ENCODE assay signal across 8 cellular contexts in genomic region chr17:30710296-30711088, GRCh38.
DNase-seq lines count a peak whose midpoint lies in the region; ATAC-seq and TF ChIP-seq lines count a peak whose summit lies in the region.
"Not testable (repeated sequence)": the region's sequence is repeated elsewhere in the genome, so short reads cannot be mapped to it uniquely, and the experiment has no call there.

No MANE protein-coding gene starts in this region.

- not testable (repeated sequence) for H2BK20ac ChIP-seq in IMR-90 (ENCODE audit: low read depth, low read length)

- H3K79me2 ChIP-seq in neural progenitor cell (ENCODE audit: low read depth): peaks cover 83% of the 10 kb centered on the region

- not testable (repeated sequence) for H4K8ac ChIP-seq in IMR-90 (ENCODE audit: low read depth in 2 of 2, low read length in 2 of 2)

- not testable (repeated sequence) for H2BK15ac ChIP-seq in IMR-90 (ENCODE audit: low read depth, low read length)

- peak overlapping the region; percentile 70 for H2AFZ ChIP-seq in IMR-90 (replicated peaks; ENCODE audit: low read length, poor library complexity)
- H2AFZ ChIP-seq in neural progenitor cell (replicated peaks): not testable (repeated sequence)

- not testable (repeated sequence) for H3K9me3 ChIP-seq in CD4-positive, CD25-positive, alpha-beta regulatory T cell (ENCODE audit: control insufficient read depth in 2 of 2, low read length in 2 of 2); IMR-90 (ENCODE audit: control insufficient read depth, insufficient read depth, low read length); SJSA1 (replicated peaks); endodermal cell (ENCODE audit: control insufficient read depth, low read length); iPS-20b (ENCODE audit: insufficient read depth, low read depth, low read length); neural progenitor cell (ENCODE audit: low read depth); subcutaneous abdominal adipose tissue (ENCODE audit: control insufficient read depth in 5 of 5, low read length in 5 of 5)

- not testable (repeated sequence) for H4K20me1 ChIP-seq in IMR-90 (ENCODE audit: insufficient read depth, low read length)
- peaks cover 35% of the 10 kb centered on the region for H4K20me1 ChIP-seq in neural progenitor cell (ENCODE audit: low read depth)

- not testable (repeated sequence) for H3K4me3 ChIP-seq in CD4-positive, CD25-positive, alpha-beta regulatory T cell (ENCODE audit: low read depth, low read length)
- H3K4me3 ChIP-seq in IMR-90 (ENCODE audit: insufficient read depth, low read depth, low read length) (peak overlapping the region; percentile 56), SJSA1 (peak overlapping the region; percentile 51), endodermal cell (ENCODE audit: low read length) (peak overlapping the region; percentile 83), iPS-20b (ENCODE audit: low read length) (peak overlapping the region; percentile 73), neural progenitor cell (peak overlapping the region; percentile 99), subcutaneous abdominal adipose tissue (ENCODE audit: low read depth in 1 of 5, low read length in 5 of 5) (peak overlapping the region; percentile 29 to 63 (median 50))

- not testable (repeated sequence) for H3K9me3 Mint-ChIP-seq in CD4-positive, CD25-positive, alpha-beta regulatory T cell; activated naive CD8-positive, alpha-beta T cell treated with anti-CD3 and anti-CD28 coated beads, Interleukin-2, amount 50 U/mL, for 24 hours; endodermal cell; neural progenitor cell

- not testable (repeated sequence) for H3K56ac ChIP-seq in IMR-90 (ENCODE audit: extremely low read depth, insufficient read depth, low read length)

- not testable (repeated sequence) for H2AK9ac ChIP-seq in IMR-90 (replicated peaks; ENCODE audit: low read depth, low read length, poor library complexity)

- not testable (repeated sequence) for H2BK5ac ChIP-seq in IMR-90 (ENCODE audit: low read depth, low read length, poor library complexity, severe bottlenecking)

- not testable (repeated sequence) for H3K4ac ChIP-seq in IMR-90 (ENCODE audit: low read depth, low read length)

- not testable (repeated sequence) for ATAC-seq in CD4-positive, CD25-positive, alpha-beta regulatory T cell (ENCODE audit: low read depth in 2 of 2); IMR-90 (ENCODE audit: low read depth); activated naive CD8-positive, alpha-beta T cell treated with anti-CD3 and anti-CD28 coated beads, Interleukin-2, amount 50 U/mL, for 24 hours

- not testable (repeated sequence) for H3K14ac ChIP-seq in IMR-90 (replicated peaks; ENCODE audit: low read depth, low read length)

- peaks cover 57% of the 10 kb centered on the region for H3K27me3 Mint-ChIP-seq in CD4-positive, CD25-positive, alpha-beta regulatory T cell
- H3K27me3 Mint-ChIP-seq in activated naive CD8-positive, alpha-beta T cell treated with anti-CD3 and anti-CD28 coated beads, Interleukin-2, amount 50 U/mL, for 24 hours: peaks cover 27% of the 10 kb centered on the region
- peaks cover 13% of the 10 kb centered on the region for H3K27me3 Mint-ChIP-seq in endodermal cell (ENCODE audit: insufficient read depth)
- H3K27me3 Mint-ChIP-seq in neural progenitor cell (ENCODE audit: insufficient read depth, low read depth): not testable (repeated sequence)

- peak overlapping the region in 1 of 3 donors; percentile 61 for H3K27ac Mint-ChIP-seq in CD4-positive, CD25-positive, alpha-beta regulatory T cell
- not testable (repeated sequence) for H3K27ac Mint-ChIP-seq in activated naive CD8-positive, alpha-beta T cell treated with anti-CD3 and anti-CD28 coated beads, Interleukin-2, amount 50 U/mL, for 24 hours
- H3K27ac Mint-ChIP-seq in endodermal cell: peak overlapping the region; percentile 94
- H3K27ac Mint-ChIP-seq in neural progenitor cell: peak overlapping the region; percentile 72

- peak overlapping the region; percentile 82 to 90 (median 86) for H3K4me3 Mint-ChIP-seq in CD4-positive, CD25-positive, alpha-beta regulatory T cell
- H3K4me3 Mint-ChIP-seq in activated naive CD8-positive, alpha-beta T cell treated with anti-CD3 and anti-CD28 coated beads, Interleukin-2, amount 50 U/mL, for 24 hours: peak overlapping the region; percentile 70
- H3K4me3 Mint-ChIP-seq in endodermal cell (peak overlapping the region; percentile 85), neural progenitor cell (peak overlapping the region; percentile 89)

- H4K5ac ChIP-seq in IMR-90 (ENCODE audit: low read depth, low read length): not testable (repeated sequence)

- not testable (repeated sequence) for DNase-seq in CD4-positive, CD25-positive, alpha-beta regulatory T cell; IMR-90; SJSA1 (ENCODE audit: low read depth in 1 of 2, low spot score in 2 of 2); activated naive CD8-positive, alpha-beta T cell treated with anti-CD3 and anti-CD28 coated beads, Interleukin-2, amount 50 U/mL, for 24 hours
- DNase-seq in endodermal cell (peak; percentile 87), neural progenitor cell (ENCODE audit: low spot score) (peak; percentile 42)

- H2AK5ac ChIP-seq in IMR-90 (ENCODE audit: low read depth, low read length): peak overlapping the region; percentile 59; the same call in 1 of the 2 replicates

- TF ChIP-seq POLR2A in IMR-90 (IDR thresholded peaks at IDR 0.05; ENCODE audit: low read depth, low read length): not testable (repeated sequence)

- peak overlapping the region; percentile 46; the same call in 1 of the 2 replicates for H3K9ac ChIP-seq in IMR-90 (ENCODE audit: low read depth, low read length)
- H3K9ac ChIP-seq in endodermal cell (ENCODE audit: extremely low read depth, low read length, poor library complexity, severe bottlenecking): peak overlapping the region; percentile 47
- peak overlapping the region; percentile 84; the same call in 1 of the 2 replicates for H3K9ac ChIP-seq in iPS-20b (ENCODE audit: low read depth, low read length)
- H3K9ac ChIP-seq in neural progenitor cell: peak overlapping the region; percentile 57
- peak overlapping the region in 1 of 5 donors; percentile 47 for H3K9ac ChIP-seq in subcutaneous abdominal adipose tissue (ENCODE audit: low read length in 5 of 5)

- CTCF ChIA-PET in IMR-90 (lab: Yijun Ruan, JAX): not testable (repeated sequence)

- H2BK120ac ChIP-seq in IMR-90 (ENCODE audit: low read depth, low read length): not testable (repeated sequence)

- TF ChIP-seq CTCF in IMR-90 (conservative IDR thresholded peaks at IDR 0.05; ENCODE audit: low read depth, low read length); endodermal cell (conservative IDR thresholded peaks at IDR 0.05); neural progenitor cell (IDR thresholded peaks at IDR 0.05): not testable (repeated sequence)

- not testable (repeated sequence) for H4K91ac ChIP-seq in IMR-90 (ENCODE audit: insufficient read depth, low read depth, low read length)

- BruUV-seq in IMR-90 (replicated peaks; lab: Mats Ljungman, UMichigan): not testable (repeated sequence)

- not testable (repeated sequence) for H3K4me1 ChIP-seq in CD4-positive, CD25-positive, alpha-beta regulatory T cell (ENCODE audit: control insufficient read depth, insufficient read depth, low read length, poor library complexity, severe bottlenecking); IMR-90 (ENCODE audit: control insufficient read depth, insufficient read depth, low read length); SJSA1 (replicated peaks); endodermal cell (ENCODE audit: control insufficient read depth, insufficient read depth, low read length); iPS-20b (ENCODE audit: insufficient read depth, low read length); neural progenitor cell
- H3K4me1 ChIP-seq in subcutaneous abdominal adipose tissue (ENCODE audit: control insufficient read depth in 5 of 5, insufficient read depth in 5 of 5, low read length in 5 of 5): peaks cover 0 to 43% (median 27%) of the 10 kb centered on the region in 5 donors

- dilution Hi-C loops in IMR-90 (cut with HindIII; ENCODE audit: low sequenced_read_pairs, unreplicated experiment): not testable (repeated sequence)

- peaks cover 0 to 19% of the 10 kb centered on the region in 2 experiments; a peak in 2 of 4 replicates for H3K79me1 ChIP-seq in IMR-90 (ENCODE audit: low read depth in 1 of 2, low read length in 2 of 2)

- intact Hi-C loops in IMR-90 (cut with micrococcal nuclease): not testable (repeated sequence)

- H3K36me3 ChIP-seq in CD4-positive, CD25-positive, alpha-beta regulatory T cell (ENCODE audit: control insufficient read depth, insufficient read depth, low read length); IMR-90 (ENCODE audit: control insufficient read depth, insufficient read depth, low read length); SJSA1; endodermal cell (ENCODE audit: control insufficient read depth, insufficient read depth, low read length); iPS-20b (ENCODE audit: insufficient read depth, low read depth, low read length); neural progenitor cell; subcutaneous abdominal adipose tissue (ENCODE audit: control insufficient read depth in 5 of 5, insufficient read depth in 5 of 5, low read length in 5 of 5): not testable (repeated sequence)

- not testable (repeated sequence) for H3K9me1 ChIP-seq in IMR-90 (ENCODE audit: insufficient read depth, low read length)

- not testable (repeated sequence) for H3K18ac ChIP-seq in IMR-90 (ENCODE audit: low read depth, low read length)

- TF ChIP-seq RAD21 in IMR-90 (IDR thresholded peaks at IDR 0.05; ENCODE audit: low read length): not testable (repeated sequence)

- H3K4me1 Mint-ChIP-seq in CD4-positive, CD25-positive, alpha-beta regulatory T cell: peaks cover 0 to 40% (median 16%) of the 10 kb centered on the region in 4 donors
- peaks cover 22% of the 10 kb centered on the region for H3K4me1 Mint-ChIP-seq in activated naive CD8-positive, alpha-beta T cell treated with anti-CD3 and anti-CD28 coated beads, Interleukin-2, amount 50 U/mL, for 24 hours
- H3K4me1 Mint-ChIP-seq in endodermal cell (peaks cover 27% of the 10 kb centered on the region), neural progenitor cell (peaks cover 35% of the 10 kb centered on the region)

- in situ Hi-C loops in IMR-90 (cut with MboI; ENCODE audit: low sequenced_read_pairs): loop anchor here (25.0 kb wide), 1 partner anchor 398 kb away; no protein-coding TSS in a partner anchor

- H3K23ac ChIP-seq in IMR-90 (ENCODE audit: low read depth, low read length): not testable (repeated sequence)

- POLR2A ChIA-PET in IMR-90 (lab: Charles Lee; ENCODE audit: unreplicated experiment): not testable (repeated sequence)

- WGBS in IMR-90 (ENCODE audit: extremely low coverage in 2 of 2, insufficient read length in 1 of 2), 2 experiments: 0% methylated on average over 1 of the region's 29 CpGs; no CpG with 5 or more reads in 1 of the 2 experiments
- 3 to 17% methylated on average over 1 to 28 of the region's 29 CpGs for WGBS in endodermal cell (ENCODE audit: insufficient coverage in 1 of 2, insufficient read length in 1 of 2), 2 experiments

- not testable (repeated sequence) for H3K27ac ChIP-seq in CD4-positive, CD25-positive, alpha-beta regulatory T cell (ENCODE audit: insufficient read depth, low read length, poor library complexity, severe bottlenecking); IMR-90 (ENCODE audit: insufficient read depth, low read length); SJSA1; endodermal cell (ENCODE audit: low read depth, low read length); subcutaneous abdominal adipose tissue (ENCODE audit: low read depth, low read length)
- peak overlapping the region; percentile 33 for H3K27ac ChIP-seq in iPS-20b (ENCODE audit: low read length)
- peak overlapping the region; percentile 49 for H3K27ac ChIP-seq in neural progenitor cell

- H3F3A ChIP-seq in neural progenitor cell (ENCODE audit: low read depth): peaks cover 31% of the 10 kb centered on the region

- H3K27me3 ChIP-seq in CD4-positive, CD25-positive, alpha-beta regulatory T cell (ENCODE audit: control insufficient read depth, insufficient read depth, low read length); SJSA1 (replicated peaks); endodermal cell (ENCODE audit: control insufficient read depth, insufficient read depth, low read length, poor library complexity, severe bottlenecking); iPS-20b (ENCODE audit: insufficient read depth, low read length); neural progenitor cell; subcutaneous abdominal adipose tissue (ENCODE audit: control insufficient read depth in 5 of 5, insufficient read depth in 4 of 5, low read length in 5 of 5): not testable (repeated sequence)
- peaks cover 18% of the 10 kb centered on the region for H3K27me3 ChIP-seq in IMR-90 (ENCODE audit: control insufficient read depth, insufficient read depth, low read length)

- H3K36me3 Mint-ChIP-seq in CD4-positive, CD25-positive, alpha-beta regulatory T cell; activated naive CD8-positive, alpha-beta T cell treated with anti-CD3 and anti-CD28 coated beads, Interleukin-2, amount 50 U/mL, for 24 hours (ENCODE audit: low read depth); endodermal cell (ENCODE audit: low read depth); neural progenitor cell: not testable (repeated sequence)

- H3K4me2 ChIP-seq in IMR-90 (ENCODE audit: low read depth, low read length) (peak overlapping the region; percentile 82), neural progenitor cell (peak overlapping the region; percentile 90)
